ENCODE assay signal across 12 cellular contexts in the genomic region with DNA sequence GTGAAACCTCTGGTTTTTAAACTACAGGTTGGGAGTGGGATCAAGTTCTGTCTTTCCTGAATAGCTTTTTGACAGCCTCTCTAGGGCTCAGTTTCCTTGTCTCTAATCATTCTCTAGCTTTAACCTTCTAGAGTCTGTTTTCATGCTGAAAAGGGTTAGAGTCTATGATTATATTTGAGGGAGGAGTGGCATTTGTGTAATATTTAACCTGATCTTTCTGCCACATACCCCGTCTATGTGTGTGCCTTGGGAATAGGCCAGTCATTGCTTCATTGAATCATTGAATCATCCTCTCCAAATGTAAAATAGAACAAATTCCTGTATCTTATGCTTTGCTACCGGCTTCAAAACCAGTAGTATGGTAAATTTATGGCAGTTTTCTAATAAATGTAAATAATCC.
A peak's percentile ranks its signal among the peaks of the same experiment; 100 is the strongest.
DNase-seq lines count a peak whose midpoint lies in the region; ATAC-seq and TF ChIP-seq lines count a peak whose summit lies in the region.
"Had no signal": no experiment of that assay in that cellular context is flagged by ENCODE, and none has a peak within 500 bp of the region (broad histone marks: within the 10 kb centered on the region; RNA-seq: fewer than 3 reads in every experiment).

No MANE protein-coding gene starts in this region.

- H3K27ac ChIP-seq in IMR-90 (ENCODE audit: insufficient read depth, low read length) (no peak overlapping the region), epithelial cell of prostate (peak overlapping the region; percentile 94), lower lobe of right lung (peak overlapping the region; percentile 75), transverse colon (peak overlapping the region; percentile 76 to 87 (median 82)), dorsolateral prefrontal cortex (no peak overlapping the region)

- TF ChIP-seq POLR2A in IMR-90 (IDR thresholded peaks at IDR 0.05; ENCODE audit: low read depth, low read length), result no peak
- no peak for TF ChIP-seq POLR2A in transverse colon (IDR thresholded peaks at IDR 0.05)

- peaks cover 11 to 47% of the 10 kb centered on the region in 2 experiments for H3K79me1 ChIP-seq in IMR-90 (ENCODE audit: low read depth in 1 of 2, low read length in 2 of 2)

- H3K4me1 ChIP-seq in IMR-90 (ENCODE audit: control insufficient read depth, insufficient read depth, low read length) (peaks cover 6% of the 10 kb centered on the region; the same call in 1 of the 2 replicates), lower lobe of right lung (peaks cover 88% of the 10 kb centered on the region), transverse colon (peaks cover 6 to 68% (median 39%) of the 10 kb centered on the region in 4 donors)

- TF ChIP-seq RAD21 in IMR-90 (IDR thresholded peaks at IDR 0.05; ENCODE audit: low read length), result no peak

- DNase-seq in IMR-90 (peak; percentile 79), epithelial cell of prostate (ENCODE audit: low read depth, low spot score) (no peak), lower lobe of right lung (no peak), transverse colon (no peak), RKO (ENCODE audit: low spot score) (no peak), dorsolateral prefrontal cortex (no peak), middle frontal gyrus (ENCODE audit: extremely low spot score, low spot score) (no peak)
- DNase-seq: activated CD4-positive, alpha-beta T cell treated with anti-CD3 and anti-CD28 coated beads, Interleukin-2, amount 50 U/mL, for 4 hours; effector memory CD8-positive, alpha-beta T cell; immature natural killer cell; NCI-H1694 treated with DMSO at 0.1 percent for 48 hours; NK-92 treated with Interleukin-12 subunit alpha and Interleukin-12 subunit beta, amount 100 ng/mL, for 24 hours had no signal

- H2BK5ac ChIP-seq in IMR-90 (ENCODE audit: low read depth, low read length, poor library complexity, severe bottlenecking), result no peak overlapping the region

- no peak overlapping the region for H3K4me3 ChIP-seq in IMR-90 (ENCODE audit: insufficient read depth, low read depth, low read length)
- H3K4me3 ChIP-seq in lower lobe of right lung, result no peak overlapping the region
- peak overlapping the region in 1 of 4 donors; percentile 12 for H3K4me3 ChIP-seq in transverse colon
- no peak overlapping the region for H3K4me3 ChIP-seq in dorsolateral prefrontal cortex

- POLR2A ChIA-PET in IMR-90 (lab: Charles Lee; ENCODE audit: unreplicated experiment), result no interaction called here

- in situ Hi-C loops in IMR-90 (cut with MboI; ENCODE audit: low sequenced_read_pairs) (loop anchor here (10.0 kb wide), 1 partner anchor 245 kb away; no protein-coding TSS in a partner anchor), transverse colon (cut with MboI; ENCODE audit: low pct_ligation_motif_present in 1 of 4, low pct_unique_long_range_greater_than_20kb in 1 of 4, low sequenced_read_pairs in 3 of 4) (loop anchor here in 1 of 4 donors (25.0 kb wide), 1 partner anchor 103 kb away; no protein-coding TSS in a partner anchor)

- H2AK9ac ChIP-seq in IMR-90 (replicated peaks; ENCODE audit: low read depth, low read length, poor library complexity), result no peak overlapping the region

- no peak overlapping the region for H2BK20ac ChIP-seq in IMR-90 (ENCODE audit: low read depth, low read length)

- TF ChIP-seq EP300 in transverse colon (IDR thresholded peaks at IDR 0.05; ENCODE audit: low read depth), result no peak

- H3K9me1 ChIP-seq in IMR-90 (ENCODE audit: insufficient read depth, low read length), result no peaks in the 10 kb centered on the region

- WGBS in IMR-90 (ENCODE audit: extremely low coverage in 2 of 2, insufficient read length in 1 of 2), 2 experiments, result no CpG with 5 or more reads among the region's 2 CpGs
- 43 to 62% methylated on average over 2 of the region's 2 CpGs for WGBS in transverse colon (ENCODE audit: low coverage in 1 of 2), 2 donors

- no peak overlapping the region for H4K91ac ChIP-seq in IMR-90 (ENCODE audit: insufficient read depth, low read depth, low read length)

- H3K14ac ChIP-seq in IMR-90 (replicated peaks; ENCODE audit: low read depth, low read length), result no peak overlapping the region

- intact Hi-C loops in IMR-90 (cut with micrococcal nuclease), result no loop called here
- intact Hi-C loops in lower lobe of right lung (cut with DNase I), result no loop called here
- intact Hi-C loops in transverse colon (cut with DNase I; ENCODE audit: low total_unique reads), result no loop called here
- intact Hi-C loops in dorsolateral prefrontal cortex (cut with DNase I), result no loop called here

- no peak overlapping the region for H3K23ac ChIP-seq in IMR-90 (ENCODE audit: low read depth, low read length)

- no peak overlapping the region for H2BK120ac ChIP-seq in IMR-90 (ENCODE audit: low read depth, low read length)

- CTCF ChIA-PET in IMR-90 (lab: Yijun Ruan, JAX), result interaction anchor here (0.6 kb wide), 1 partner anchor 126 kb away, joined by 3 read pairs; no protein-coding TSS in a partner anchor

- no peak overlapping the region for H3K4ac ChIP-seq in IMR-90 (ENCODE audit: low read depth, low read length)

- TF ChIP-seq CTCF in IMR-90 (conservative IDR thresholded peaks at IDR 0.05; ENCODE audit: low read depth, low read length), result no peak
- TF ChIP-seq CTCF in lower lobe of right lung (IDR thresholded peaks at IDR 0.05), result no peak
- no peak for TF ChIP-seq CTCF in transverse colon (IDR thresholded peaks at IDR 0.05)
- no peak for TF ChIP-seq CTCF in dorsolateral prefrontal cortex (IDR thresholded peaks at IDR 0.05 in 54 of 56, conservative IDR thresholded peaks at IDR 0.05 in 2 of 56; ENCODE audit: low read depth in 1 of 56, partially characterized antibody in 56 of 56)

- no peaks in the 10 kb centered on the region for H4K20me1 ChIP-seq in IMR-90 (ENCODE audit: insufficient read depth, low read length)

- no peak overlapping the region for H2AFZ ChIP-seq in IMR-90 (replicated peaks; ENCODE audit: low read length, poor library complexity)

- ATAC-seq in IMR-90 (ENCODE audit: low read depth) (peak; percentile 58), lower lobe of right lung (peak in 1 of 2 donors; percentile 59)
- ATAC-seq: effector memory CD8-positive, alpha-beta T cell had no signal

- no peak overlapping the region for H4K5ac ChIP-seq in IMR-90 (ENCODE audit: low read depth, low read length)

- no TSS peak for BruUV-seq in IMR-90 (replicated peaks; lab: Mats Ljungman, UMichigan)

- no peaks in the 10 kb centered on the region for H3K27me3 ChIP-seq in IMR-90 (ENCODE audit: control insufficient read depth, insufficient read depth, low read length)
- no peaks in the 10 kb centered on the region for H3K27me3 ChIP-seq in lower lobe of right lung (ENCODE audit: low read depth)
- H3K27me3 ChIP-seq in transverse colon, result no peaks in the 10 kb centered on the region
- H3K27me3 ChIP-seq in dorsolateral prefrontal cortex, result no peaks in the 10 kb centered on the region

- H3K36me3 ChIP-seq in IMR-90 (ENCODE audit: control insufficient read depth, insufficient read depth, low read length) (no peaks in the 10 kb centered on the region), lower lobe of right lung (peaks cover 37% of the 10 kb centered on the region), transverse colon (no peaks in the 10 kb centered on the region)

- no peak overlapping the region for H3K56ac ChIP-seq in IMR-90 (ENCODE audit: extremely low read depth, insufficient read depth, low read length)

- no peak overlapping the region for H2AK5ac ChIP-seq in IMR-90 (ENCODE audit: low read depth, low read length)

- no peak overlapping the region for H3K9ac ChIP-seq in IMR-90 (ENCODE audit: low read depth, low read length)

- H4K8ac ChIP-seq in IMR-90 (ENCODE audit: low read depth in 2 of 2, low read length in 2 of 2), result no peak overlapping the region

- H3K18ac ChIP-seq in IMR-90 (ENCODE audit: low read depth, low read length), result no peak overlapping the region

- no peak overlapping the region for H2BK15ac ChIP-seq in IMR-90 (ENCODE audit: low read depth, low read length)

- peak overlapping the region; percentile 48; the same call in 1 of the 2 replicates for H3K4me2 ChIP-seq in IMR-90 (ENCODE audit: low read depth, low read length)

- dilution Hi-C loops in IMR-90 (cut with HindIII; ENCODE audit: low sequenced_read_pairs, unreplicated experiment), result no loop called here

- H3K9me3 ChIP-seq in IMR-90 (ENCODE audit: control insufficient read depth, insufficient read depth, low read length), result no peaks in the 10 kb centered on the region
- H3K9me3 ChIP-seq in lower lobe of right lung, result no peaks in the 10 kb centered on the region
- no peaks in the 10 kb centered on the region for H3K9me3 ChIP-seq in transverse colon

TF ChIP-seq in IMR-90, 13 proteins besides CTCF, POLR2A, EP300 and RAD21:
- peak; percentile 94 for TF ChIP-seq CEBPB (IDR thresholded peaks at IDR 0.05; ENCODE audit: low read depth, low read length)
- no peak for TF ChIP-seq MXI1 (IDR thresholded peaks at IDR 0.05; ENCODE audit: borderline replicate concordance, low read depth, low read length)
- 0 out of 2 replicates have a peak, but pooled peaks have one; percentile 30 for TF ChIP-seq FOS (IDR thresholded peaks at IDR 0.05; ENCODE audit: low read depth, low read length)
- TF ChIP-seq CHD1 (IDR thresholded peaks at IDR 0.05; ENCODE audit: low read depth, low read length), result no peak

Comparison
In these comparisons a context has a peak if more than half of its experiments do, and no peak if none do; other contexts are left out.
1. H3K27ac ChIP-seq: peak in epithelial cell of prostate (single experiment), lower lobe of right lung (single experiment) and transverse colon (4 of 4); none in IMR-90 (single experiment) and dorsolateral prefrontal cortex (0 of 59).